In the genomic region with DNA sequence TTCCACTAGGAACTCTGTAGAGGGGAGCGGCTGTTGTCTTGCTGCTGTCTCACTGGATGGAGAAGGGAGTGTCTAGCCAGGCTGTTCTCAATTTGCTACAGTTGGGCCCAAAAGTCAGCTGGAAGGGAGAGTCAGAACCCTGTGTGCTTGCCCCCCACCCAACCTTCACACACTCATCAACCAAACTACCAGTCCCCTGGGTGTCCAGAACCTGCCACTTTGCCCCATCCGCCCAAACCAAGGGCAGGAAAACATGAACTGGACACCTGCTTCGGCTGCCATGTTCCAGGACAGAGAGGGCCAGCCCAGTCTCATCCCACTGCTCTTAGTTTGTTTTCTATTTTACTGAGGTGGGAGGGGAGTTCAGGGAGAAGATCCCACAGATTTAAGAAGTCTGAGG, we compare ENCODE assay signal across 28 cellular contexts.
"Had no signal": no experiment of that assay in that cellular context is flagged by ENCODE, and none has a peak within 500 bp of the region (broad histone marks: within the 10 kb centered on the region; RNA-seq: fewer than 3 reads in every experiment).

No MANE protein-coding gene starts in this region.

- ATAC-seq: naive thymus-derived CD4-positive, alpha-beta T cell; natural killer cell; right cardiac atrium; right lobe of liver; stimulated activated memory B cell treated with anti-CD40 and anti-IgM and Interleukin-4, amounts not matched to agents 10 μg/mL and 1 μg/mL and 100 μg/mL, for 72 hours had no signal

- H3K4me1 ChIP-seq: neural progenitor cell, parathyroid adenoma, prostate gland, right lobe of liver, spleen, stomach, thyroid gland had no signal

- H3K27ac ChIP-seq: neural progenitor cell, ovary, parathyroid adenoma, prostate gland, right lobe of liver, skin epidermis, spleen, stomach, thoracic aorta, thyroid gland, tibial nerve, upper lobe of left lung, vagina had no signal

- H3K36me3 ChIP-seq: neural progenitor cell, ovary, prostate gland, right lobe of liver, spleen, stomach, thoracic aorta, thyroid gland, tibial nerve, vagina had no signal

- H3K4me3 ChIP-seq: neural progenitor cell, ovary, prostate gland, right lobe of liver, skin epidermis, smooth muscle cell, spleen, stomach, thoracic aorta, thyroid gland, tibial nerve, upper lobe of left lung, vagina had no signal

- H3K9me3 ChIP-seq: ovary, prostate gland, right lobe of liver, spleen, stomach, thoracic aorta, thyroid gland, tibial nerve, upper lobe of left lung, vagina had no signal

- H3K27me3 ChIP-seq: neural progenitor cell, ovary, right lobe of liver, spleen, stomach, thyroid gland, tibial nerve, upper lobe of left lung, vagina had no signal

- DNase-seq: naive thymus-derived CD4-positive, alpha-beta T cell; natural killer cell; occipital lobe; ovary; posterior cingulate gyrus; retina; right cardiac atrium; right lobe of liver; spleen; stimulated activated CD4-positive, alpha-beta T cell treated with anti-CD3 and anti-CD28 coated beads, Interleukin-12 subunit alpha, Interleukin-12 subunit beta, amount 100 ng/mL, for 4 hours; stimulated activated CD4-positive, alpha-beta T cell treated with anti-CD3 and anti-CD28 coated beads, Interleukin-1b, Interleukin-23, amount 100 ng/mL, for 48 hours; stimulated activated CD4-positive, alpha-beta T cell treated with anti-CD3 and anti-CD28 coated beads, Interleukin-4, amount 100 ng/mL, for 1 hour; stimulated activated CD4-positive, alpha-beta T cell treated with anti-CD3 and anti-CD28 coated beads, Interleukin-4, amount 100 ng/mL, for 4 hours; stimulated activated CD8-positive, alpha-beta memory T cell treated with anti-CD3 and anti-CD28 coated beads, Interleukin-4, amount 100 ng/mL, for 48 hours; stimulated activated naive CD4-positive, alpha-beta T cell; stomach; thyroid gland; trophoblast cell; upper lobe of left lung had no signal
